9 cellular contexts compared by ENCODE assay signal in the genomic region with DNA sequence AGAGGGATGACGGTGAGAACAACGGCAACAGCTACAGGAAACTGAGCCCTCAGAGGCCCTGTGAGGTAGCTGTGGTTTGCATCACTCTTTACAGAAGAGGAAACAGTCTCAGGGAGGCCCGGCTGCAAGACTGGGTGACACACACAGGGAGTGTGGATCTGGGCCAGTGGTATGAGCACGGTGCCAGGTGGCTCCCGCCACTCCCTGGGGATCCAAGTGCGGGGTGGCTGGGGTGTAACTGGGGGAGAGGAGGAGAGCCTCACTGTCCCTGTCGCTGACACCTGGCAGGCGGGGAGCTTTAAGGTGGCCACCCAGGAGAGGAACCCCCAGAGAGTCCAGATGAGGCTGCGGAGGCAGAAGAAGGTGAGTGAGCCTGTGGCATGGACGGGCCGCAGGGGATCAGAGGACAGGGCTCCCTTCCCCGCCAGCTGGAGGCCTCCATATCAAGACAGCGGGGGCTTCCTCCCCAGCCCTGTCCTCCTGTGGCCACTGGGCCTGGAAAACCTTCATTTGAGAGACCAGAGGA. TPM values are rescaled to one million over a fixed set of nuclear protein-coding genes. Genes with fewer than 3 reads are reported as not detected.
A peak's percentile ranks its signal among the peaks of the same experiment; 100 is the strongest.
DNase-seq lines count a peak whose midpoint lies in the region; ATAC-seq and TF ChIP-seq lines count a peak whose summit lies in the region.
"Had no signal": no experiment of that assay in that cellular context is flagged by ENCODE, and none has a peak within 500 bp of the region (broad histone marks: within the 10 kb centered on the region; RNA-seq: fewer than 3 reads in every experiment).

No MANE protein-coding gene starts in this region.

- intact Hi-C loops in Calu3 (cut with micrococcal nuclease; ENCODE audit: unreplicated experiment) = no loop called here

- peaks cover 5% of the 10 kb centered on the region for H3K4me1 ChIP-seq in hepatocyte (ENCODE audit: insufficient read depth)

- no peak overlapping the region for H3K27ac ChIP-seq in hepatocyte

- H3K36me3 ChIP-seq in hepatocyte (replicated peaks; ENCODE audit: insufficient read depth, low read depth) = no peaks in the 10 kb centered on the region

- peaks cover 4% of the 10 kb centered on the region for H3K79me2 ChIP-seq in hepatocyte

- 94% methylated on average over 13 of the region's 13 CpGs for WGBS in hepatocyte (ENCODE audit: low lambda C conversion rate, missing lambda C conversion rate)

- H3K27ac Mint-ChIP-seq in Calu3 (ENCODE audit: unreplicated experiment) = no peak overlapping the region

- H3K9me3 Mint-ChIP-seq in Calu3 (ENCODE audit: low read depth, unreplicated experiment) = no peaks in the 10 kb centered on the region

- no TSS peak for BruUV-seq in Calu3 (replicated peaks; lab: Mats Ljungman, UMichigan)

- H3K9me3 ChIP-seq in hepatocyte (ENCODE audit: low read depth) = no peaks in the 10 kb centered on the region

- ATAC-seq in HG02588 (IDR thresholded peaks at IDR 0.05; ENCODE audit: unreplicated experiment) = peak; percentile 84

- H3K27me3 ChIP-seq in hepatocyte = no peaks in the 10 kb centered on the region

- H3K4me2 ChIP-seq in hepatocyte = no peak overlapping the region

- H3K27me3 Mint-ChIP-seq in Calu3 (ENCODE audit: unreplicated experiment) = no peaks in the 10 kb centered on the region

- H3K4me1 Mint-ChIP-seq in Calu3 (ENCODE audit: low read depth, unreplicated experiment) = no peaks in the 10 kb centered on the region

- no peak overlapping the region for H3K4me3 Mint-ChIP-seq in Calu3 (ENCODE audit: low read depth, unreplicated experiment)

- TF ChIP-seq CTCF in Calu3 (IDR thresholded peaks at IDR 0.05; ENCODE audit: unreplicated experiment) = no peak
- TF ChIP-seq CTCF in hepatocyte (IDR thresholded peaks at IDR 0.05; ENCODE audit: poor library complexity) = no peak

- CTCF ChIA-PET in Calu3 (lab: Charles Lee) = no interaction called here

- no peak overlapping the region for H3K4me3 ChIP-seq in hepatocyte

- DNase-seq in GF-D8 (lab: John Stamatoyannopoulos, UW) = peak; percentile 92
- DNase-seq in T follicular helper cell (ENCODE audit: low read depth) = peak; percentile 72
- DNase-seq in activated naive CD8-positive, alpha-beta T cell treated with anti-CD3 and anti-CD28 coated beads, Interleukin-2, amount 50 U/mL, for 16 hours (ENCODE audit: low read depth, low spot score) = peak; percentile 59
- DNase-seq in stimulated activated CD4-positive, alpha-beta T cell treated with anti-CD3 and anti-CD28 coated beads, Interleukin-12 subunit alpha, Interleukin-12 subunit beta, amount 100 ng/mL, for 48 hours (ENCODE audit: low read depth in 2 of 3, low spot score in 1 of 3) = peak; percentile 68 to 70 (median 69)
- DNase-seq in Calu3 = no peak
- DNase-seq in RKO (ENCODE audit: low spot score) = no peak
- no peak for DNase-seq in hepatocyte (ENCODE audit: low spot score)

- H4K20me1 ChIP-seq in hepatocyte (ENCODE audit: insufficient read depth, poor library complexity, severe bottlenecking) = no peaks in the 10 kb centered on the region

- H3K36me3 Mint-ChIP-seq in Calu3 (ENCODE audit: insufficient read depth, unreplicated experiment) = peaks cover 9% of the 10 kb centered on the region

- H2AFZ ChIP-seq in hepatocyte = no peak overlapping the region

- no peaks in the 10 kb centered on the region for H3K9me2 ChIP-seq in hepatocyte (replicated peaks; ENCODE audit: insufficient read depth)

RNA-seq across cellular contexts. Expression of a gene that starts 5.6 kb away (rescaled TPM):
- total RNA-seq in Calu3 (2022) (not detected in 2 replicates), hepatocyte (not detected in 2 replicates)
- 0.61 and 0.68 TPM in 2 replicates for polyA plus RNA-seq in hepatocyte
- total RNA-seq: endothelial cell of umbilical vein had no signal
- polyA plus RNA-seq: endothelial cell of umbilical vein had no signal

RNA-seq across cellular contexts. Expression of a gene that starts 54.5 kb away (rescaled TPM):
- total RNA-seq in Calu3 (2022) (6.5 and 6.6 TPM in 2 replicates), hepatocyte (4.6 and 5.2 TPM in 2 replicates)
- polyA plus RNA-seq in hepatocyte = 1.3 and 2.3 TPM in 2 replicates

RNA-seq across cellular contexts. Expression of a gene that starts 57.8 kb away (rescaled TPM):
- total RNA-seq in Calu3 (2022) = 0.86 TPM in 1 of 2 replicates, not detected in the other
- total RNA-seq in hepatocyte = not detected in 2 replicates
- polyA plus RNA-seq in hepatocyte = not detected in 2 replicates
- total RNA-seq: endothelial cell of umbilical vein had no signal
- polyA plus RNA-seq: endothelial cell of umbilical vein had no signal

Comparison
In these comparisons a context has a peak if more than half of its experiments do, and no peak if none do; other contexts are left out.
1. DNase-seq: peak in GF-D8 (single experiment), T follicular helper cell (single experiment), activated naive CD8-positive, alpha-beta T cell treated with anti-CD3 and anti-CD28 coated beads, Interleukin-2, amount 50 U/mL, for 16 hours (single experiment) and stimulated activated CD4-positive, alpha-beta T cell treated with anti-CD3 and anti-CD28 coated beads, Interleukin-12 subunit alpha, Interleukin-12 subunit beta, amount 100 ng/mL, for 48 hours (3 of 3); none in Calu3 (single experiment), RKO (single experiment) and hepatocyte (single experiment).